ENCODE assay signal across 8 cellular contexts in genomic region chr17:29723283-29724047, GRCh38.
A peak's percentile ranks its signal among the peaks of the same experiment; 100 is the strongest.
DNase-seq lines count a peak whose midpoint lies in the region; ATAC-seq and TF ChIP-seq lines count a peak whose summit lies in the region.

No MANE protein-coding gene starts in this region.

- H3K4me3 Mint-ChIP-seq in activated naive CD4-positive, alpha-beta T cell treated with anti-CD3 and anti-CD28 coated beads for 36 hours, result peak overlapping the region; percentile 55

- CTCF ChIA-PET in activated naive CD4-positive, alpha-beta T cell treated with anti-CD3 and anti-CD28 coated beads for 36 hours (lab: Charles Lee), result interaction anchor here (0.5 to 2.1 kb wide), 13 partner anchors 9 to 381 kb away, joined by 3 to 9 read pairs (median 3); no protein-coding TSS in a partner anchor

- intact Hi-C loops in activated naive CD4-positive, alpha-beta T cell treated with anti-CD3 and anti-CD28 coated beads for 36 hours (cut with micrococcal nuclease), result loop anchor here (1.0 to 2.0 kb wide), 2 partner anchors 17 to 59 kb away; no protein-coding TSS in a partner anchor
- intact Hi-C loops in heart right ventricle (cut with DNase I) (loop anchor here in 2 of 10 donors (5.0 kb wide), 2 partner anchors 36 to 39 kb away; no protein-coding TSS in a partner anchor), transverse colon (cut with DNase I; ENCODE audit: low total_unique reads) (no loop called here)

- H3K27ac Mint-ChIP-seq in activated naive CD4-positive, alpha-beta T cell treated with anti-CD3 and anti-CD28 coated beads for 36 hours, result peak overlapping the region; percentile 80

- no peak for TF ChIP-seq POLR2A in transverse colon (IDR thresholded peaks at IDR 0.05)

- peak in 2 of 8 donors; percentile 1 to 25 for ATAC-seq in heart right ventricle

- in situ Hi-C loops in transverse colon (cut with MboI; ENCODE audit: low pct_ligation_motif_present in 1 of 4, low pct_unique_long_range_greater_than_20kb in 1 of 4, low sequenced_read_pairs in 3 of 4), result no loop called here

- H3K9me3 ChIP-seq in heart right ventricle (peaks cover 0 to 3% (median 0%) of the 10 kb centered on the region in 11 donors), transverse colon (peaks cover 0 to 2% of the 10 kb centered on the region in 2 donors)

- 85 to 95% methylated on average over 2 of the region's 2 CpGs for WGBS in heart right ventricle, 2 donors
- WGBS in transverse colon (ENCODE audit: low coverage in 1 of 2), 2 donors, result 73 to 74% methylated on average over 2 of the region's 2 CpGs

- peak; percentile 40 for DNase-seq in activated naive CD4-positive, alpha-beta T cell treated with anti-CD3 and anti-CD28 coated beads for 36 hours
- no peak for DNase-seq in activated naive CD4-positive, alpha-beta T cell treated with Interleukin-2 at 50 U/mL for 16 hours
- DNase-seq in RPMI8226, result peak; percentile 5
- DNase-seq in heart right ventricle, result no peak
- DNase-seq in transverse colon, result no peak
- DNase-seq in hippocampal formation (lab: John Stamatoyannopoulos, UW), result no peak
- DNase-seq in effector CD4-positive, alpha-beta T cell, result no peak
- DNase-seq in SHP77 (lab: John Stamatoyannopoulos, UW), result no peak

- peak overlapping the region in 2 of 10 donors; percentile 30 to 42 for H3K4me3 ChIP-seq in heart right ventricle
- H3K4me3 ChIP-seq in transverse colon, result no peak overlapping the region

- no peaks in the 10 kb centered on the region for H3K27me3 Mint-ChIP-seq in activated naive CD4-positive, alpha-beta T cell treated with anti-CD3 and anti-CD28 coated beads for 36 hours (ENCODE audit: low read depth)

- H3K36me3 Mint-ChIP-seq in activated naive CD4-positive, alpha-beta T cell treated with anti-CD3 and anti-CD28 coated beads for 36 hours (ENCODE audit: low read depth), result peaks cover 13% of the 10 kb centered on the region

- peak overlapping the region in 9 of 10 donors; percentile 44 to 94 (median 83) for H3K27ac ChIP-seq in heart right ventricle
- H3K27ac ChIP-seq in transverse colon, result peak overlapping the region; percentile 50 to 78 (median 64)

- H3K36me3 ChIP-seq in heart right ventricle (no peaks in the 10 kb centered on the region), transverse colon (no peaks in the 10 kb centered on the region)

- H3K9me3 Mint-ChIP-seq in activated naive CD4-positive, alpha-beta T cell treated with anti-CD3 and anti-CD28 coated beads for 36 hours, result peaks cover 10% of the 10 kb centered on the region

- no peak for TF ChIP-seq EP300 in transverse colon (IDR thresholded peaks at IDR 0.05; ENCODE audit: low read depth)

- H3K27me3 ChIP-seq in heart right ventricle (no peaks in the 10 kb centered on the region), transverse colon (no peaks in the 10 kb centered on the region)

- H3K4me1 ChIP-seq in heart right ventricle (peaks cover 7 to 96% (median 61%) of the 10 kb centered on the region in 9 donors), transverse colon (peaks cover 0 to 45% (median 7%) of the 10 kb centered on the region in 4 donors)

- TF ChIP-seq CTCF in heart right ventricle (IDR thresholded peaks at IDR 0.05) (no peak), transverse colon (IDR thresholded peaks at IDR 0.05) (no peak)

- peaks cover 83% of the 10 kb centered on the region for H3K4me1 Mint-ChIP-seq in activated naive CD4-positive, alpha-beta T cell treated with anti-CD3 and anti-CD28 coated beads for 36 hours (ENCODE audit: low read depth)

Comparison
In these comparisons a context has a peak if more than half of its experiments do, and no peak if none do; other contexts are left out.
1. DNase-seq: peak in activated naive CD4-positive, alpha-beta T cell treated with anti-CD3 and anti-CD28 coated beads for 36 hours (single experiment) and RPMI8226 (single experiment); none in activated naive CD4-positive, alpha-beta T cell treated with Interleukin-2 at 50 U/mL for 16 hours (single experiment), heart right ventricle (0 of 2), transverse colon (single experiment), hippocampal formation (0 of 2), effector CD4-positive, alpha-beta T cell (single experiment) and SHP77 (0 of 2).